Comparison of ENCODE assay signal across 12 cellular contexts in genomic region chr9:134585746-134586706, GRCh38. TPM values are rescaled to one million over a fixed set of nuclear protein-coding genes. Genes with fewer than 3 reads are reported as not detected.
DNase-seq lines count a peak whose midpoint lies in the region; ATAC-seq and TF ChIP-seq lines count a peak whose summit lies in the region.
"Had no signal": no experiment of that assay in that cellular context is flagged by ENCODE, and none has a peak within 500 bp of the region (broad histone marks: within the 10 kb centered on the region; RNA-seq: fewer than 3 reads in every experiment).

No MANE protein-coding gene starts in this region.

- H3K36me3 ChIP-seq in SJCRH30, result no peaks in the 10 kb centered on the region
- H3K36me3 ChIP-seq in fibroblast of lung (ENCODE audit: control insufficient read depth, insufficient read depth, low read length), result no peaks in the 10 kb centered on the region
- H3K36me3 ChIP-seq: suprapubic skin had no signal

- no peak overlapping the region for H3K4me3 ChIP-seq in SJCRH30
- no peak overlapping the region for H3K4me3 ChIP-seq in fibroblast of lung (replicated peaks in 1 of 4; ENCODE audit: control extremely low read depth in 1 of 4, insufficient read depth in 1 of 4, low read depth in 3 of 4, low read length in 4 of 4)
- H3K4me3 ChIP-seq: suprapubic skin had no signal

- H3K4me1 ChIP-seq in SJCRH30 (no peaks in the 10 kb centered on the region), fibroblast of lung (ENCODE audit: control insufficient read depth, extremely low read depth, insufficient read depth, low read length) (no peaks in the 10 kb centered on the region)

- H3K27me3 ChIP-seq in SJCRH30 (no peaks in the 10 kb centered on the region), fibroblast of lung (ENCODE audit: control insufficient read depth, insufficient read depth, low read length) (no peaks in the 10 kb centered on the region)

- H3K9ac ChIP-seq in fibroblast of lung (ENCODE audit: insufficient read depth, low read length), result no peak overlapping the region

- no peak overlapping the region for H3K27ac Mint-ChIP-seq in type B pancreatic cell
- no peak overlapping the region for H3K27ac Mint-ChIP-seq in activated naive CD4-positive, alpha-beta T cell treated with anti-CD3 and anti-CD28 coated beads, Interleukin-2, amount 50 U/mL, for 72 hours
- H3K27ac Mint-ChIP-seq: activated T-helper 2 cell treated with anti-CD3 and anti-CD28 coated beads, Interferon-gamma antibody, Interleukin-2, Interleukin-4, amounts not matched to agents 10 μg/mL and 5 μg/mL and 100 μg/mL, durations not matched to agents 14 hours and 24 hours and 36 hours; T-helper 17 cell had no signal

- H2AFZ ChIP-seq in fibroblast of lung (ENCODE audit: low read length), result no peak overlapping the region

- H3K9me3 ChIP-seq in SJCRH30 (replicated peaks) (peaks cover under 1% of the 10 kb centered on the region), fibroblast of lung (ENCODE audit: control insufficient read depth, insufficient read depth, low read depth, low read length) (no peaks in the 10 kb centered on the region)
- H3K9me3 ChIP-seq: suprapubic skin had no signal

- peaks cover 4% of the 10 kb centered on the region for H3K27me3 Mint-ChIP-seq in type B pancreatic cell

- H3K36me3 Mint-ChIP-seq in type B pancreatic cell, result no peaks in the 10 kb centered on the region
- no peaks in the 10 kb centered on the region for H3K36me3 Mint-ChIP-seq in activated naive CD4-positive, alpha-beta T cell treated with anti-CD3 and anti-CD28 coated beads, Interleukin-2, amount 50 U/mL, for 72 hours

- peak in 1 of 2 donors; percentile 40 for TF ChIP-seq CTCF in fibroblast of lung (conservative IDR thresholded peaks at IDR 0.05 in 1 of 2, IDR thresholded peaks at IDR 0.05 in 1 of 2; ENCODE audit: low read depth in 1 of 2, low read length in 2 of 2)
- TF ChIP-seq CTCF in type B pancreatic cell (conservative IDR thresholded peaks at IDR 0.05), result no peak

- H3K4me2 ChIP-seq in fibroblast of lung (ENCODE audit: extremely low read depth, insufficient read depth, low read length), result no peak overlapping the region

- ATAC-seq in HG03175 (IDR thresholded peaks at IDR 0.05; ENCODE audit: unreplicated experiment) (no peak), HG03520 (IDR thresholded peaks at IDR 0.05; ENCODE audit: unreplicated experiment) (no peak)
- no peak for ATAC-seq in activated naive CD4-positive, alpha-beta T cell treated with anti-CD3 and anti-CD28 coated beads, Interleukin-2, amount 50 U/mL, for 72 hours
- ATAC-seq: T-helper 17 cell had no signal

- peak; percentile 17 for DNase-seq in activated CD4-positive, CD25-positive, alpha-beta regulatory T cell treated with anti-CD3 and anti-CD28 coated beads, Interleukin-2, amount 50 U/mL, for 72 hours
- no peak for DNase-seq in activated CD4-positive, CD25-positive, alpha-beta regulatory T cell (lab: John Stamatoyannopoulos, UW)
- DNase-seq in SJCRH30, result peak; percentile 51 to 56
- peak; percentile 48 to 85 for DNase-seq in fibroblast of lung (ENCODE audit: low read depth in 2 of 2)
- peak; percentile 45 for DNase-seq in type B pancreatic cell (ENCODE audit: extremely low spot score, unreplicated experiment)
- no peak for DNase-seq in activated naive CD4-positive, alpha-beta T cell treated with anti-CD3 and anti-CD28 coated beads, Interleukin-2, amount 50 U/mL, for 72 hours (ENCODE audit: low spot score in 2 of 2)
- DNase-seq: T-helper 17 cell had no signal

- no peaks in the 10 kb centered on the region for H3K79me2 ChIP-seq in fibroblast of lung (ENCODE audit: control insufficient read depth, insufficient read depth, low read length)

- H3K4me1 Mint-ChIP-seq in type B pancreatic cell (ENCODE audit: unreplicated experiment), result peaks cover 8% of the 10 kb centered on the region
- H3K4me1 Mint-ChIP-seq: T-helper 17 cell had no signal

- no peaks in the 10 kb centered on the region for H4K20me1 ChIP-seq in fibroblast of lung (ENCODE audit: control insufficient read depth, extremely low read depth, insufficient read depth, low read length)

- H3K9me3 Mint-ChIP-seq in type B pancreatic cell, result no peaks in the 10 kb centered on the region
- H3K9me3 Mint-ChIP-seq in activated naive CD4-positive, alpha-beta T cell treated with anti-CD3 and anti-CD28 coated beads, Interleukin-2, amount 50 U/mL, for 72 hours, result no peaks in the 10 kb centered on the region
- H3K9me3 Mint-ChIP-seq: activated T-helper 2 cell treated with anti-CD3 and anti-CD28 coated beads, Interferon-gamma antibody, Interleukin-2, Interleukin-4, amounts not matched to agents 10 μg/mL and 5 μg/mL and 100 μg/mL, durations not matched to agents 14 hours and 24 hours and 36 hours had no signal

- H3K4me3 Mint-ChIP-seq in type B pancreatic cell, result no peak overlapping the region
- H3K4me3 Mint-ChIP-seq: T-helper 17 cell had no signal

- no peak overlapping the region for H3K27ac ChIP-seq in SJCRH30
- no peak overlapping the region for H3K27ac ChIP-seq in fibroblast of lung (ENCODE audit: insufficient read depth, low read length)
- H3K27ac ChIP-seq: 22Rv1, suprapubic skin had no signal

RNA-seq across cellular contexts. Expression of gene COL5A1, which starts 55.6 kb away (rescaled TPM):
- 30.9 and 32.1 TPM in 2 replicates for total RNA-seq in SJCRH30 (2014; rRNA removed; shearing (Covaris generic))
- total RNA-seq in fibroblast of lung (63.7 and 72.8 TPM in 2 replicates), type B pancreatic cell (ENCODE audit: low replicate concordance) (16.1 and 112 TPM in 2 replicates)
- 83.9 and 109 TPM in 2 replicates for polyA plus RNA-seq in fibroblast of lung
- 164 and 250 TPM in 2 replicates for polyA plus RNA-seq in fibroblast of lung (2012)
- 171 and 250 TPM in 2 replicates for polyA minus RNA-seq in fibroblast of lung (ENCODE audit: low replicate concordance)
- total RNA-seq in activated naive CD4-positive, alpha-beta T cell treated with anti-CD3 and anti-CD28 coated beads, Interleukin-2, amount 50 U/mL, for 72 hours, result under 1 TPM; 0.04 to 0.18 TPM
- total RNA-seq: activated T-helper 2 cell treated with anti-CD3 and anti-CD28 coated beads, Interferon-gamma antibody, Interleukin-2, Interleukin-4, amounts not matched to agents 10 μg/mL and 5 μg/mL and 100 μg/mL, durations not matched to agents 14 hours and 24 hours and 36 hours had no signal

Comparison
In these comparisons a context has a peak if more than half of its experiments do, and no peak if none do; other contexts are left out.
1. DNase-seq: peak in activated CD4-positive, CD25-positive, alpha-beta regulatory T cell treated with anti-CD3 and anti-CD28 coated beads, Interleukin-2, amount 50 U/mL, for 72 hours (single experiment), SJCRH30 (2 of 2), fibroblast of lung (2 of 2) and type B pancreatic cell (single experiment); none in activated CD4-positive, CD25-positive, alpha-beta regulatory T cell (0 of 4) and activated naive CD4-positive, alpha-beta T cell treated with anti-CD3 and anti-CD28 coated beads, Interleukin-2, amount 50 U/mL, for 72 hours (0 of 2).
2. RNA of gene COL5A1, which starts 55.6 kb away (total RNA-seq): 16.1 to 112 TPM in type B pancreatic cell, 63.7 to 72.8 TPM in fibroblast of lung and 30.9 to 32.1 TPM in SJCRH30; 0.04 to 0.18 TPM in activated naive CD4-positive, alpha-beta T cell treated with anti-CD3 and anti-CD28 coated beads, Interleukin-2, amount 50 U/mL, for 72 hours; every median in the first group is over 10 times any median in the second.